1 cellular context compared by ENCODE assay signal in the genomic region with DNA sequence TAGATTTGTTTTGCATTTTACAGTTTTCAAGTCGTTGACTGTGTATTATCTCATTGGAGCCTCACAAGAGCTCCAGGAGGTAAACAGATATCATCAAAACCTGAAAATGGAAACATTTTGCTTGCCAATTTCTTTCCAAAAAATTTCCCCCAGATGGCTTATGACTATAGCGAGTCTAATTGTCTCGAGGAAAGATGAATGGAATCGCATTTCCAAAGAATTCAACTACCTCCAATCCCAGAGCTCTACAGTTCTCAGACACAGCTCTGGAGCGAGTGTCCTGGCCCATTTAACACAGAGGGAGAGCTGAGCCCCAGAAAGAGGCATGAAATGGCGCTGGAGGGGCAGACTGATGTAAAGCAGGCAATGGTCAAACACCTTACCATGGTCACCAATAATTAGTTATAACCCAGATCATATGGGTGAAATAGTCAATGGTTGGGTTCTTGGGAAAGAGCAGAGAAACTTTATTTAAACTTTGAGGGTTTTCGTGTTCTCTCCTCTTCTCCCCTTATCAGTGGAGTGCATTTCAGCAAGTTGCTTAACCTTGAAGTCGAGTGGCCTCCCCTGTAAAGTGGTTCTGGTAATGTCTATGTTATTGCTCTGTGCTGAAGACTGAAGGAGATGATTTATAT.
TF ChIP-seq lines count a peak whose summit lies in the region.

No MANE protein-coding gene starts in this region.

TF ChIP-seq in K562, 482 proteins besides CTCF, POLR2A, EP300 and RAD21 (continued from another document and continues in another):
- TF ChIP-seq, protein P1, sequence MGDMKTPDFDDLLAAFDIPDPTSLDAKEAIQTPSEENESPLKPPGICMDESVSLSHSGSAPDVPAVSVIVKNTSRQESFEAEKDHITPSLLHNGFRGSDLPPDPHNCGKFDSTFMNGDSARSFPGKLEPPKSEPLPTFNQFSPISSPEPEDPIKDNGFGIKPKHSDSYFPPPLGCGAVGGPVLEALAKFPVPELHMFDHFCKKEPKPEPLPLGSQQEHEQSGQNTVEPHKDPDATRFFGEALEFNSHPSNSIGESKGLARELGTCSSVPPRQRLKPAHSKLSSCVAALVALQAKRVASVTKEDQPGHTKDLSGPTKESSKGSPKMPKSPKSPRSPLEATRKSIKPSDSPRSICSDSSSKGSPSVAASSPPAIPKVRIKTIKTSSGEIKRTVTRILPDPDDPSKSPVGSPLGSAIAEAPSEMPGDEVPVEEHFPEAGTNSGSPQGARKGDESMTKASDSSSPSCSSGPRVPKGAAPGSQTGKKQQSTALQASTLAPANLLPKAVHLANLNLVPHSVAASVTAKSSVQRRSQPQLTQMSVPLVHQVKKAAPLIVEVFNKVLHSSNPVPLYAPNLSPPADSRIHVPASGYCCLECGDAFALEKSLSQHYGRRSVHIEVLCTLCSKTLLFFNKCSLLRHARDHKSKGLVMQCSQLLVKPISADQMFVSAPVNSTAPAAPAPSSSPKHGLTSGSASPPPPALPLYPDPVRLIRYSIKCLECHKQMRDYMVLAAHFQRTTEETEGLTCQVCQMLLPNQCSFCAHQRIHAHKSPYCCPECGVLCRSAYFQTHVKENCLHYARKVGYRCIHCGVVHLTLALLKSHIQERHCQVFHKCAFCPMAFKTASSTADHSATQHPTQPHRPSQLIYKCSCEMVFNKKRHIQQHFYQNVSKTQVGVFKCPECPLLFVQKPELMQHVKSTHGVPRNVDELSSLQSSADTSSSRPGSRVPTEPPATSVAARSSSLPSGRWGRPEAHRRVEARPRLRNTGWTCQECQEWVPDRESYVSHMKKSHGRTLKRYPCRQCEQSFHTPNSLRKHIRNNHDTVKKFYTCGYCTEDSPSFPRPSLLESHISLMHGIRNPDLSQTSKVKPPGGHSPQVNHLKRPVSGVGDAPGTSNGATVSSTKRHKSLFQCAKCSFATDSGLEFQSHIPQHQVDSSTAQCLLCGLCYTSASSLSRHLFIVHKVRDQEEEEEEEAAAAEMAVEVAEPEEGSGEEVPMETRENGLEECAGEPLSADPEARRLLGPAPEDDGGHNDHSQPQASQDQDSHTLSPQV (IDR thresholded peaks at IDR 0.05): peak; percentile 66
- TF ChIP-seq, protein P2, sequence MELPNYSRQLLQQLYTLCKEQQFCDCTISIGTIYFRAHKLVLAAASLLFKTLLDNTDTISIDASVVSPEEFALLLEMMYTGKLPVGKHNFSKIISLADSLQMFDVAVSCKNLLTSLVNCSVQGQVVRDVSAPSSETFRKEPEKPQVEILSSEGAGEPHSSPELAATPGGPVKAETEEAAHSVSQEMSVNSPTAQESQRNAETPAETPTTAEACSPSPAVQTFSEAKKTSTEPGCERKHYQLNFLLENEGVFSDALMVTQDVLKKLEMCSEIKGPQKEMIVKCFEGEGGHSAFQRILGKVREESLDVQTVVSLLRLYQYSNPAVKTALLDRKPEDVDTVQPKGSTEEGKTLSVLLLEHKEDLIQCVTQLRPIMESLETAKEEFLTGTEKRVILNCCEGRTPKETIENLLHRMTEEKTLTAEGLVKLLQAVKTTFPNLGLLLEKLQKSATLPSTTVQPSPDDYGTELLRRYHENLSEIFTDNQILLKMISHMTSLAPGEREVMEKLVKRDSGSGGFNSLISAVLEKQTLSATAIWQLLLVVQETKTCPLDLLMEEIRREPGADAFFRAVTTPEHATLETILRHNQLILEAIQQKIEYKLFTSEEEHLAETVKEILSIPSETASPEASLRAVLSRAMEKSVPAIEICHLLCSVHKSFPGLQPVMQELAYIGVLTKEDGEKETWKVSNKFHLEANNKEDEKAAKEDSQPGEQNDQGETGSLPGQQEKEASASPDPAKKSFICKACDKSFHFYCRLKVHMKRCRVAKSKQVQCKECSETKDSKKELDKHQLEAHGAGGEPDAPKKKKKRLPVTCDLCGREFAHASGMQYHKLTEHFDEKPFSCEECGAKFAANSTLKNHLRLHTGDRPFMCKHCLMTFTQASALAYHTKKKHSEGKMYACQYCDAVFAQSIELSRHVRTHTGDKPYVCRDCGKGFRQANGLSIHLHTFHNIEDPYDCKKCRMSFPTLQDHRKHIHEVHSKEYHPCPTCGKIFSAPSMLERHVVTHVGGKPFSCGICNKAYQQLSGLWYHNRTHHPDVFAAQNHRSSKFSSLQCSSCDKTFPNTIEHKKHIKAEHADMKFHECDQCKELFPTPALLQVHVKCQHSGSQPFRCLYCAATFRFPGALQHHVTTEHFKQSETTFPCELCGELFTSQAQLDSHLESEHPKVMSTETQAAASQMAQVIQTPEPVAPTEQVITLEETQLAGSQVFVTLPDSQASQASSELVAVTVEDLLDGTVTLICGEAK (IDR thresholded peaks at IDR 0.05): peak; percentile 90
- TF ChIP-seq, protein P2 (CRISPR knock-in tag; IDR thresholded peaks at IDR 0.05): no peak
- TF ChIP-seq, protein P3, sequence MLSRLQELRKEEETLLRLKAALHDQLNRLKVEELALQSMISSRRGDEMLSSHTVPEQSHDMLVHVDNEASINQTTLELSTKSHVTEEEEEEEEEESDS (CRISPR knock-in tag; IDR thresholded peaks at IDR 0.05): no peak
- TF ChIP-seq PTBP1 (IDR thresholded peaks at IDR 0.05; ENCODE audit: low read depth, low read length): no peak
- TF ChIP-seq, protein P4, sequence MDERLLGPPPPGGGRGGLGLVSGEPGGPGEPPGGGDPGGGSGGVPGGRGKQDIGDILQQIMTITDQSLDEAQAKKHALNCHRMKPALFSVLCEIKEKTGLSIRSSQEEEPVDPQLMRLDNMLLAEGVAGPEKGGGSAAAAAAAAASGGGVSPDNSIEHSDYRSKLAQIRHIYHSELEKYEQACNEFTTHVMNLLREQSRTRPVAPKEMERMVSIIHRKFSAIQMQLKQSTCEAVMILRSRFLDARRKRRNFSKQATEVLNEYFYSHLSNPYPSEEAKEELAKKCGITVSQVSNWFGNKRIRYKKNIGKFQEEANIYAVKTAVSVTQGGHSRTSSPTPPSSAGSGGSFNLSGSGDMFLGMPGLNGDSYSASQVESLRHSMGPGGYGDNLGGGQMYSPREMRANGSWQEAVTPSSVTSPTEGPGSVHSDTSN (CRISPR knock-in tag; IDR thresholded peaks at IDR 0.05; ENCODE audit: low read depth): no peak
- TF ChIP-seq, protein P4 (tag; conservative IDR thresholded peaks at IDR 0.05; ENCODE audit: low read depth): peak; percentile 23; the same call in 1 of the 2 replicates
- TF ChIP-seq NFRKB (IDR thresholded peaks at IDR 0.05; ENCODE audit: low read depth): peak; percentile 41
- TF ChIP-seq, protein P5, sequence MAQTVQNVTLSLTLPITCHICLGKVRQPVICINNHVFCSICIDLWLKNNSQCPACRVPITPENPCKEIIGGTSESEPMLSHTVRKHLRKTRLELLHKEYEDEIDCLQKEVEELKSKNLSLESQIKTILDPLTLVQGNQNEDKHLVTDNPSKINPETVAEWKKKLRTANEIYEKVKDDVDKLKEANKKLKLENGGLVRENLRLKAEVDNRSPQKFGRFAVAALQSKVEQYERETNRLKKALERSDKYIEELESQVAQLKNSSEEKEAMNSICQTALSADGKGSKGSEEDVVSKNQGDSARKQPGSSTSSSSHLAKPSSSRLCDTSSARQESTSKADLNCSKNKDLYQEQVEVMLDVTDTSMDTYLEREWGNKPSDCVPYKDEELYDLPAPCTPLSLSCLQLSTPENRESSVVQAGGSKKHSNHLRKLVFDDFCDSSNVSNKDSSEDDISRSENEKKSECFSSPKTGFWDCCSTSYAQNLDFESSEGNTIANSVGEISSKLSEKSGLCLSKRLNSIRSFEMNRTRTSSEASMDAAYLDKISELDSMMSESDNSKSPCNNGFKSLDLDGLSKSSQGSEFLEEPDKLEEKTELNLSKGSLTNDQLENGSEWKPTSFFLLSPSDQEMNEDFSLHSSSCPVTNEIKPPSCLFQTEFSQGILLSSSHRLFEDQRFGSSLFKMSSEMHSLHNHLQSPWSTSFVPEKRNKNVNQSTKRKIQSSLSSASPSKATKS (CRISPR knock-in tag; IDR thresholded peaks at IDR 0.05): no peak
- no peak for TF ChIP-seq NR2C1 (IDR thresholded peaks at IDR 0.05)
- no peak for TF ChIP-seq NR2C1 (tag; IDR thresholded peaks at IDR 0.05)
- TF ChIP-seq NUFIP1 (IDR thresholded peaks at IDR 0.05; ENCODE audit: partially characterized antibody): no peak
- TF ChIP-seq MTA3 (IDR thresholded peaks at IDR 0.05; ENCODE audit: borderline replicate concordance): 0 out of 2 replicates have a peak, but pooled peaks have one; percentile 44
- TF ChIP-seq NFE2 (IDR thresholded peaks at IDR 0.05; ENCODE audit: low read depth): no peak
- TF ChIP-seq TBL1XR1 (IDR thresholded peaks at IDR 0.05; ENCODE audit: low read length in 2 of 2): no peak
- TF ChIP-seq ARHGAP35 (IDR thresholded peaks at IDR 0.05; ENCODE audit: partially characterized antibody): no peak
- TF ChIP-seq, protein P6, sequence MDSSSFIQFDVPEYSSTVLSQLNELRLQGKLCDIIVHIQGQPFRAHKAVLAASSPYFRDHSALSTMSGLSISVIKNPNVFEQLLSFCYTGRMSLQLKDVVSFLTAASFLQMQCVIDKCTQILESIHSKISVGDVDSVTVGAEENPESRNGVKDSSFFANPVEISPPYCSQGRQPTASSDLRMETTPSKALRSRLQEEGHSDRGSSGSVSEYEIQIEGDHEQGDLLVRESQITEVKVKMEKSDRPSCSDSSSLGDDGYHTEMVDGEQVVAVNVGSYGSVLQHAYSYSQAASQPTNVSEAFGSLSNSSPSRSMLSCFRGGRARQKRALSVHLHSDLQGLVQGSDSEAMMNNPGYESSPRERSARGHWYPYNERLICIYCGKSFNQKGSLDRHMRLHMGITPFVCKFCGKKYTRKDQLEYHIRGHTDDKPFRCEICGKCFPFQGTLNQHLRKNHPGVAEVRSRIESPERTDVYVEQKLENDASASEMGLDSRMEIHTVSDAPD (CRISPR knock-in tag; IDR thresholded peaks at IDR 0.05): no peak
- no peak for TF ChIP-seq MEF2A (IDR thresholded peaks at IDR 0.05; ENCODE audit: control insufficient read depth, low read depth, low read length)
- TF ChIP-seq TCF3 (CRISPR knock-in tag; IDR thresholded peaks at IDR 0.05): peak; percentile 29; the same call in 1 of the 2 replicates
- peak; percentile 36; the same call in 1 of the 2 replicates for TF ChIP-seq TEAD4 (IDR thresholded peaks at IDR 0.05; ENCODE audit: low read length)
- TF ChIP-seq TEAD4 (CRISPR knock-in tag; IDR thresholded peaks at IDR 0.05; ENCODE audit: borderline replicate concordance): no peak
- TF ChIP-seq, protein P7, sequence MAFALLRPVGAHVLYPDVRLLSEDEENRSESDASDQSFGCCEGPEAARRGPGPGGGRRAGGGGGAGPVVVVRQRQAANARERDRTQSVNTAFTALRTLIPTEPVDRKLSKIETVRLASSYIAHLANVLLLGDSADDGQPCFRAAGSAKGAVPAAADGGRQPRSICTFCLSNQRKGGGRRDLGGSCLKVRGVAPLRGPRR (CRISPR knock-in tag; IDR thresholded peaks at IDR 0.05): no peak
- TF ChIP-seq, protein P8, sequence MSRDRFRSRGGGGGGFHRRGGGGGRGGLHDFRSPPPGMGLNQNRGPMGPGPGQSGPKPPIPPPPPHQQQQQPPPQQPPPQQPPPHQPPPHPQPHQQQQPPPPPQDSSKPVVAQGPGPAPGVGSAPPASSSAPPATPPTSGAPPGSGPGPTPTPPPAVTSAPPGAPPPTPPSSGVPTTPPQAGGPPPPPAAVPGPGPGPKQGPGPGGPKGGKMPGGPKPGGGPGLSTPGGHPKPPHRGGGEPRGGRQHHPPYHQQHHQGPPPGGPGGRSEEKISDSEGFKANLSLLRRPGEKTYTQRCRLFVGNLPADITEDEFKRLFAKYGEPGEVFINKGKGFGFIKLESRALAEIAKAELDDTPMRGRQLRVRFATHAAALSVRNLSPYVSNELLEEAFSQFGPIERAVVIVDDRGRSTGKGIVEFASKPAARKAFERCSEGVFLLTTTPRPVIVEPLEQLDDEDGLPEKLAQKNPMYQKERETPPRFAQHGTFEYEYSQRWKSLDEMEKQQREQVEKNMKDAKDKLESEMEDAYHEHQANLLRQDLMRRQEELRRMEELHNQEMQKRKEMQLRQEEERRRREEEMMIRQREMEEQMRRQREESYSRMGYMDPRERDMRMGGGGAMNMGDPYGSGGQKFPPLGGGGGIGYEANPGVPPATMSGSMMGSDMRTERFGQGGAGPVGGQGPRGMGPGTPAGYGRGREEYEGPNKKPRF (IDR thresholded peaks at IDR 0.05; ENCODE audit: low read depth, low read length): no peak
- TF ChIP-seq, protein P9, sequence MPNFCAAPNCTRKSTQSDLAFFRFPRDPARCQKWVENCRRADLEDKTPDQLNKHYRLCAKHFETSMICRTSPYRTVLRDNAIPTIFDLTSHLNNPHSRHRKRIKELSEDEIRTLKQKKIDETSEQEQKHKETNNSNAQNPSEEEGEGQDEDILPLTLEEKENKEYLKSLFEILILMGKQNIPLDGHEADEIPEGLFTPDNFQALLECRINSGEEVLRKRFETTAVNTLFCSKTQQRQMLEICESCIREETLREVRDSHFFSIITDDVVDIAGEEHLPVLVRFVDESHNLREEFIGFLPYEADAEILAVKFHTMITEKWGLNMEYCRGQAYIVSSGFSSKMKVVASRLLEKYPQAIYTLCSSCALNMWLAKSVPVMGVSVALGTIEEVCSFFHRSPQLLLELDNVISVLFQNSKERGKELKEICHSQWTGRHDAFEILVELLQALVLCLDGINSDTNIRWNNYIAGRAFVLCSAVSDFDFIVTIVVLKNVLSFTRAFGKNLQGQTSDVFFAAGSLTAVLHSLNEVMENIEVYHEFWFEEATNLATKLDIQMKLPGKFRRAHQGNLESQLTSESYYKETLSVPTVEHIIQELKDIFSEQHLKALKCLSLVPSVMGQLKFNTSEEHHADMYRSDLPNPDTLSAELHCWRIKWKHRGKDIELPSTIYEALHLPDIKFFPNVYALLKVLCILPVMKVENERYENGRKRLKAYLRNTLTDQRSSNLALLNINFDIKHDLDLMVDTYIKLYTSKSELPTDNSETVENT (CRISPR knock-in tag; IDR thresholded peaks at IDR 0.05): no peak
